8 cellular contexts compared by ENCODE assay signal in the genomic region with DNA sequence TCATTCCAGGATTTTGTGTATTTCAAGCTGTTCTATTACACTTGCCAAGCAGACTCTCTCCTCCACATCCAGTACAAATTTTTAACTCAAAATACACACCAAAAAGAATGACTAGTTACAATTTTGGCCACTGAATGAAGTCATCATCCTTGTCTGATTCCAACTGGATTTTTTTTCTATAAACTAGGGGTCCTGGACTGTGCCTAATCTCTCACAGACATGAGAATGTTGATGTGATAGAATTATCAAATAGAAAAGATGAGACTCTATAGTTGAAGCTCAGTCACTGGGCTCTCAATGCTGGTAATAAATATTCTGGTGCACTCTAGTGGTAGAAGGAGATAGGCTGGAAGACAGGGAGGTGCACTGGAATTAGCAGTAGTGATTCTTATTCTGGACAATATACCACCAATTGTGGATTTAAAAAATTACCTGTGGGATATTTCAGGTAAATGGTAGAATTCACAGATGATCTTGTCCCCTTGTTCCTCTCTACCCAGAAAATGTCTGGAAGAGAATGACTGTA.
A peak's percentile ranks its signal among the peaks of the same experiment; 100 is the strongest.
DNase-seq lines count a peak whose midpoint lies in the region; ATAC-seq and TF ChIP-seq lines count a peak whose summit lies in the region.

No MANE protein-coding gene starts in this region.

- no peaks in the 10 kb centered on the region for H3K27me3 Mint-ChIP-seq in GM23338 (ENCODE audit: insufficient read depth, low read depth, poor library complexity)
- peaks cover 12% of the 10 kb centered on the region for H3K27me3 Mint-ChIP-seq in activated naive CD8-positive, alpha-beta T cell treated with anti-CD3 and anti-CD28 coated beads for 36 hours

- H3F3A ChIP-seq in GM23338 (replicated peaks; ENCODE audit: low read depth): no peaks in the 10 kb centered on the region

- H3K36me3 ChIP-seq in GM23338 (ENCODE audit: insufficient read depth) (no peaks in the 10 kb centered on the region), OCI-LY3 (replicated peaks; ENCODE audit: low read depth, low read length) (no peaks in the 10 kb centered on the region), colonic mucosa (no peaks in the 10 kb centered on the region)

- no peaks in the 10 kb centered on the region for H3K36me3 Mint-ChIP-seq in GM23338 (ENCODE audit: low read depth)
- H3K36me3 Mint-ChIP-seq in activated naive CD8-positive, alpha-beta T cell treated with anti-CD3 and anti-CD28 coated beads for 36 hours: no peaks in the 10 kb centered on the region

- H3K9me3 Mint-ChIP-seq in GM23338: no peaks in the 10 kb centered on the region
- no peaks in the 10 kb centered on the region for H3K9me3 Mint-ChIP-seq in activated naive CD8-positive, alpha-beta T cell treated with anti-CD3 and anti-CD28 coated beads for 36 hours

- no peak overlapping the region for H3K9ac ChIP-seq in OCI-LY3 (ENCODE audit: low read length)
- H3K9ac ChIP-seq in colonic mucosa (ENCODE audit: low read depth in 2 of 2, low read length in 2 of 2): no peak overlapping the region

- no peak overlapping the region for H3K4me3 ChIP-seq in GM23338
- H3K4me3 ChIP-seq in OCI-LY3 (ENCODE audit: low read length): no peak overlapping the region
- no peak overlapping the region for H3K4me3 ChIP-seq in colonic mucosa

- H3K79me2 ChIP-seq in GM23338 (replicated peaks; ENCODE audit: insufficient read depth): no peaks in the 10 kb centered on the region
- no peaks in the 10 kb centered on the region for H3K79me2 ChIP-seq in OCI-LY3 (ENCODE audit: low read length)

- DNase-seq in ACHN (peak; percentile 15), GM23338 (ENCODE audit: low spot score) (peak; percentile 56), globus pallidus (ENCODE audit: low spot score) (peak; percentile 20), colonic mucosa (no peak), 8988T (no peak)
- DNase-seq in activated naive CD8-positive, alpha-beta T cell treated with anti-CD3 and anti-CD28 coated beads for 36 hours: no peak

- no peaks in the 10 kb centered on the region for H3K4me1 ChIP-seq in GM23338 (ENCODE audit: insufficient read depth)
- H3K4me1 ChIP-seq in OCI-LY3 (ENCODE audit: low read length): peaks cover 2% of the 10 kb centered on the region; the same call in 1 of the 2 replicates
- H3K4me1 ChIP-seq in colonic mucosa: no peaks in the 10 kb centered on the region

- no peaks in the 10 kb centered on the region for H3K9me2 ChIP-seq in GM23338 (ENCODE audit: insufficient read depth)

- H3K27ac ChIP-seq in GM23338 (ENCODE audit: low read depth) (no peak overlapping the region), OCI-LY3 (ENCODE audit: low read length) (no peak overlapping the region), colonic mucosa (no peak overlapping the region)

- no peak overlapping the region for H3K27ac Mint-ChIP-seq in GM23338
- no peak overlapping the region for H3K27ac Mint-ChIP-seq in activated naive CD8-positive, alpha-beta T cell treated with anti-CD3 and anti-CD28 coated beads for 36 hours

- H3K27me3 ChIP-seq in GM23338 (ENCODE audit: insufficient read depth) (no peaks in the 10 kb centered on the region), OCI-LY3 (ENCODE audit: low read depth, low read length) (no peaks in the 10 kb centered on the region), colonic mucosa (no peaks in the 10 kb centered on the region)

- in situ Hi-C loops in ACHN (cut with HindIII; ENCODE audit: low pct_ligation_motif_present, low pct_unique_long_range_greater_than_20kb, low sequenced_read_pairs): no loop called here

- H2AFZ ChIP-seq in GM23338: no peak overlapping the region
- no peak overlapping the region for H2AFZ ChIP-seq in OCI-LY3 (ENCODE audit: low read depth, low read length)

- no peak overlapping the region for H3K4me3 Mint-ChIP-seq in GM23338
- H3K4me3 Mint-ChIP-seq in activated naive CD8-positive, alpha-beta T cell treated with anti-CD3 and anti-CD28 coated beads for 36 hours: no peak overlapping the region

- H3K4me2 ChIP-seq in GM23338 (no peak overlapping the region), OCI-LY3 (ENCODE audit: low read length) (no peak overlapping the region)

- ATAC-seq in GM23338 (peak; percentile 83), GM18909 (IDR thresholded peaks at IDR 0.05; ENCODE audit: poor library complexity, unreplicated experiment) (no peak)

- H3K4me1 Mint-ChIP-seq in GM23338: peaks cover 4% of the 10 kb centered on the region
- H3K4me1 Mint-ChIP-seq in activated naive CD8-positive, alpha-beta T cell treated with anti-CD3 and anti-CD28 coated beads for 36 hours: no peaks in the 10 kb centered on the region

- H3K9me3 ChIP-seq in OCI-LY3 (ENCODE audit: insufficient read depth, low read length): no peaks in the 10 kb centered on the region
- no peaks in the 10 kb centered on the region for H3K9me3 ChIP-seq in colonic mucosa

- H4K20me1 ChIP-seq in GM23338 (replicated peaks; ENCODE audit: insufficient read depth): no peaks in the 10 kb centered on the region
- H4K20me1 ChIP-seq in OCI-LY3 (ENCODE audit: insufficient read depth, low read length): no peaks in the 10 kb centered on the region

- intact Hi-C loops in colonic mucosa (cut with DNase I): no loop called here

- TF ChIP-seq CTCF in GM23338 (conservative IDR thresholded peaks at IDR 0.05; ENCODE audit: low read depth in 2 of 2) (peak; percentile 68 to 78), OCI-LY3 (IDR thresholded peaks at IDR 0.05; ENCODE audit: low read depth, low read length) (peak; percentile 67), colonic mucosa (IDR thresholded peaks at IDR 0.05) (no peak)

TF ChIP-seq in GM23338, 12 proteins besides CTCF, POLR2A, EP300 and RAD21:
- TF ChIP-seq JUNB (IDR thresholded peaks at IDR 0.05; ENCODE audit: unreplicated experiment): no peak

Comparison
In these comparisons a context has a peak if more than half of its experiments do, and no peak if none do; other contexts are left out.
1. DNase-seq: peak in ACHN (single experiment), GM23338 (single experiment) and globus pallidus (single experiment); none in activated naive CD8-positive, alpha-beta T cell treated with anti-CD3 and anti-CD28 coated beads for 36 hours (single experiment), colonic mucosa (single experiment) and 8988T (single experiment).